In genomic region chr4:7970031-7970946, GRCh38 we compare ENCODE assay signal across 1 cellular context.
A peak's percentile ranks its signal among the peaks of the same experiment; 100 is the strongest.
TF ChIP-seq lines count a peak whose summit lies in the region.

No MANE protein-coding gene starts in this region.

TF ChIP-seq in HepG2, 621 proteins besides CTCF, POLR2A, EP300 and RAD21 (continued from another document and continues in another):
- TF ChIP-seq, protein P1, sequence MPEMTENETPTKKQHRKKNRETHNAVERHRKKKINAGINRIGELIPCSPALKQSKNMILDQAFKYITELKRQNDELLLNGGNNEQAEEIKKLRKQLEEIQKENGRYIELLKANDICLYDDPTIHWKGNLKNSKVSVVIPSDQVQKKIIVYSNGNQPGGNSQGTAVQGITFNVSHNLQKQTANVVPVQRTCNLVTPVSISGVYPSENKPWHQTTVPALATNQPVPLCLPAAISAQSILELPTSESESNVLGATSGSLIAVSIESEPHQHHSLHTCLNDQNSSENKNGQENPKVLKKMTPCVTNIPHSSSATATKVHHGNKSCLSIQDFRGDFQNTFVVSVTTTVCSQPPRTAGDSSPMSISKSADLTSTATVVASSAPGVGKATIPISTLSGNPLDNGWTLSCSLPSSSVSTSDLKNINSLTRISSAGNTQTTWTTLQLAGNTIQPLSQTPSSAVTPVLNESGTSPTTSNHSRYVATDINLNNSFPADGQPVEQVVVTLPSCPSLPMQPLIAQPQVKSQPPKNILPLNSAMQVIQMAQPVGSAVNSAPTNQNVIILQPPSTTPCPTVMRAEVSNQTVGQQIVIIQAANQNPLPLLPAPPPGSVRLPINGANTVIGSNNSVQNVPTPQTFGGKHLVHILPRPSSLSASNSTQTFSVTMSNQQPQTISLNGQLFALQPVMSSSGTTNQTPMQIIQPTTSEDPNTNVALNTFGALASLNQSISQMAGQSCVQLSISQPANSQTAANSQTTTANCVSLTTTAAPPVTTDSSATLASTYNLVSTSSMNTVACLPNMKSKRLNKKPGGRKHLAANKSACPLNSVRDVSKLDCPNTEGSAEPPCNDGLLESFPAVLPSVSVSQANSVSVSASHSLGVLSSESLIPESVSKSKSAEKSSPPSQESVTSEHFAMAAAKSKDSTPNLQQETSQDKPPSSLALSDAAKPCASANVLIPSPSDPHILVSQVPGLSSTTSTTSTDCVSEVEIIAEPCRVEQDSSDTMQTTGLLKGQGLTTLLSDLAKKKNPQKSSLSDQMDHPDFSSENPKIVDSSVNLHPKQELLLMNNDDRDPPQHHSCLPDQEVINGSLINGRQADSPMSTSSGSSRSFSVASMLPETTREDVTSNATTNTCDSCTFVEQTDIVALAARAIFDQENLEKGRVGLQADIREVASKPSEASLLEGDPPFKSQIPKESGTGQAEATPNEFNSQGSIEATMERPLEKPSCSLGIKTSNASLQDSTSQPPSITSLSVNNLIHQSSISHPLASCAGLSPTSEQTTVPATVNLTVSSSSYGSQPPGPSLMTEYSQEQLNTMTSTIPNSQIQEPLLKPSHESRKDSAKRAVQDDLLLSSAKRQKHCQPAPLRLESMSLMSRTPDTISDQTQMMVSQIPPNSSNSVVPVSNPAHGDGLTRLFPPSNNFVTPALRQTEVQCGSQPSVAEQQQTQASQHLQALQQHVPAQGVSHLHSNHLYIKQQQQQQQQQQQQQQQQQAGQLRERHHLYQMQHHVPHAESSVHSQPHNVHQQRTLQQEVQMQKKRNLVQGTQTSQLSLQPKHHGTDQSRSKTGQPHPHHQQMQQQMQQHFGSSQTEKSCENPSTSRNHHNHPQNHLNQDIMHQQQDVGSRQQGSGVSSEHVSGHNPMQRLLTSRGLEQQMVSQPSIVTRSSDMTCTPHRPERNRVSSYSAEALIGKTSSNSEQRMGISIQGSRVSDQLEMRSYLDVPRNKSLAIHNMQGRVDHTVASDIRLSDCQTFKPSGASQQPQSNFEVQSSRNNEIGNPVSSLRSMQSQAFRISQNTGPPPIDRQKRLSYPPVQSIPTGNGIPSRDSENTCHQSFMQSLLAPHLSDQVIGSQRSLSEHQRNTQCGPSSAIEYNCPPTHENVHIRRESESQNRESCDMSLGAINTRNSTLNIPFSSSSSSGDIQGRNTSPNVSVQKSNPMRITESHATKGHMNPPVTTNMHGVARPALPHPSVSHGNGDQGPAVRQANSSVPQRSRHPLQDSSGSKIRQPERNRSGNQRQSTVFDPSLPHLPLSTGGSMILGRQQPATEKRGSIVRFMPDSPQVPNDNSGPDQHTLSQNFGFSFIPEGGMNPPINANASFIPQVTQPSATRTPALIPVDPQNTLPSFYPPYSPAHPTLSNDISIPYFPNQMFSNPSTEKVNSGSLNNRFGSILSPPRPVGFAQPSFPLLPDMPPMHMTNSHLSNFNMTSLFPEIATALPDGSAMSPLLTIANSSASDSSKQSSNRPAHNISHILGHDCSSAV (CRISPR knock-in tag; IDR thresholded peaks at IDR 0.05; ENCODE audit: borderline replicate concordance), result no peak
- TF ChIP-seq ZNF609 (CRISPR knock-in tag; IDR thresholded peaks at IDR 0.05; ENCODE audit: borderline replicate concordance), result peak; percentile 72; the same call in 1 of the 2 replicates
- no peak for TF ChIP-seq HINFP (CRISPR knock-in tag; IDR thresholded peaks at IDR 0.05; ENCODE audit: low read depth)
- no peak for TF ChIP-seq ZNF138 (CRISPR knock-in tag; IDR thresholded peaks at IDR 0.05; ENCODE audit: low read depth)
- no peak for TF ChIP-seq WIZ (CRISPR knock-in tag; IDR thresholded peaks at IDR 0.05)
- TF ChIP-seq ZNF775 (CRISPR knock-in tag; IDR thresholded peaks at IDR 0.05; ENCODE audit: borderline replicate concordance), result no peak
- TF ChIP-seq ELF1 (CRISPR knock-in tag; IDR thresholded peaks at IDR 0.05), result peak; percentile 72
- TF ChIP-seq ZNF879 (CRISPR knock-in tag; IDR thresholded peaks at IDR 0.05), result no peak
- TF ChIP-seq MEIS1 (CRISPR knock-in tag; IDR thresholded peaks at IDR 0.05; ENCODE audit: borderline replicate concordance), result peak; percentile 62; the same call in 1 of the 2 replicates
- peak; percentile 46; the same call in 1 of the 2 replicates for TF ChIP-seq BCL3 (CRISPR knock-in tag; IDR thresholded peaks at IDR 0.05)
- TF ChIP-seq ZNF124 (CRISPR knock-in tag; IDR thresholded peaks at IDR 0.05), result no peak
- TF ChIP-seq ZNF792 (CRISPR knock-in tag; IDR thresholded peaks at IDR 0.05), result peak; percentile 85; the same call in 1 of the 2 replicates
- no peak for TF ChIP-seq RELA (CRISPR knock-in tag; IDR thresholded peaks at IDR 0.05)
- 0 out of 2 replicates have a peak, but pooled peaks have one; percentile 16 for TF ChIP-seq TFDP2 (CRISPR knock-in tag; IDR thresholded peaks at IDR 0.05)
- TF ChIP-seq NFAT5 (CRISPR knock-in tag; IDR thresholded peaks at IDR 0.05), result no peak
- TF ChIP-seq HDAC6 (IDR thresholded peaks at IDR 0.05; ENCODE audit: low read depth, low read length), result no peak
- TF ChIP-seq ZNF17 (CRISPR knock-in tag; IDR thresholded peaks at IDR 0.05), result no peak
- peak; percentile 10; the same call in 1 of the 2 replicates for TF ChIP-seq FOXO1 (CRISPR knock-in tag; IDR thresholded peaks at IDR 0.05)
- TF ChIP-seq SP140L (CRISPR knock-in tag; IDR thresholded peaks at IDR 0.05; ENCODE audit: borderline replicate concordance), result no peak
- peak; percentile 64 for TF ChIP-seq POLR2G (IDR thresholded peaks at IDR 0.05; ENCODE audit: low read depth, low read length)
- TF ChIP-seq ZNF143 (CRISPR knock-in tag; IDR thresholded peaks at IDR 0.05), result no peak
- TF ChIP-seq ZNF704 (CRISPR knock-in tag; IDR thresholded peaks at IDR 0.05; ENCODE audit: borderline replicate concordance), result no peak
- TF ChIP-seq, protein P2, sequence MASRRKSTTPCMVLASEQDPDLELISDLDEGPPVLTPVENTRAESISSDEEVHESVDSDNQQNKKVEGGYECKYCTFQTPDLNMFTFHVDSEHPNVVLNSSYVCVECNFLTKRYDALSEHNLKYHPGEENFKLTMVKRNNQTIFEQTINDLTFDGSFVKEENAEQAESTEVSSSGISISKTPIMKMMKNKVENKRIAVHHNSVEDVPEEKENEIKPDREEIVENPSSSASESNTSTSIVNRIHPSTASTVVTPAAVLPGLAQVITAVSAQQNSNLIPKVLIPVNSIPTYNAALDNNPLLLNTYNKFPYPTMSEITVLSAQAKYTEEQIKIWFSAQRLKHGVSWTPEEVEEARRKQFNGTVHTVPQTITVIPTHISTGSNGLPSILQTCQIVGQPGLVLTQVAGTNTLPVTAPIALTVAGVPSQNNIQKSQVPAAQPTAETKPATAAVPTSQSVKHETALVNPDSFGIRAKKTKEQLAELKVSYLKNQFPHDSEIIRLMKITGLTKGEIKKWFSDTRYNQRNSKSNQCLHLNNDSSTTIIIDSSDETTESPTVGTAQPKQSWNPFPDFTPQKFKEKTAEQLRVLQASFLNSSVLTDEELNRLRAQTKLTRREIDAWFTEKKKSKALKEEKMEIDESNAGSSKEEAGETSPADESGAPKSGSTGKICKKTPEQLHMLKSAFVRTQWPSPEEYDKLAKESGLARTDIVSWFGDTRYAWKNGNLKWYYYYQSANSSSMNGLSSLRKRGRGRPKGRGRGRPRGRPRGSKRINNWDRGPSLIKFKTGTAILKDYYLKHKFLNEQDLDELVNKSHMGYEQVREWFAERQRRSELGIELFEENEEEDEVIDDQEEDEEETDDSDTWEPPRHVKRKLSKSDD (CRISPR knock-in tag; IDR thresholded peaks at IDR 0.05; ENCODE audit: low read depth), result no peak
- 0 out of 2 replicates have a peak, but pooled peaks have one; percentile 31 for TF ChIP-seq ZNF761 (CRISPR knock-in tag; conservative IDR thresholded peaks at IDR 0.05)
- no peak for TF ChIP-seq ZNF614 (CRISPR knock-in tag; IDR thresholded peaks at IDR 0.05; ENCODE audit: borderline replicate concordance)
